8 cellular contexts compared by ENCODE assay signal in the genomic region with DNA sequence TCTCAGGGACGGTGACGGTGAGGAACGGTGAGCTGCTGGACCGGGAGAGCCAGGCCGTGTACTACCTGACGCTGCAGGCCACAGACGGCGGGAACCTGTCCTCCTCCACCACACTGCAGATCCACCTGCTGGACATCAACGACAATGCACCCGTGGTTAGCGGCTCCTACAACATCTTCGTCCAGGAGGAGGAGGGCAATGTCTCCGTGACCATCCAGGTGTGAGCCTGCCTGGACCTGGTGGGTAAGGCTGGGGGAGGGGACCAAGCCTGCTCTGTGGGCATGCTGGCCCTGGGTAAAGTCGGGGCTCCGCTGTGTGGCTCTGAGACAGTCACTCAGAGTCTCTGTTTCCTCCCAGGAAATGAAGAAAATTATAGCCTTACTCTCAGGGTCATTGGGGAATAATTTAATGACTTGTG. TPM values are rescaled to one million over a fixed set of nuclear protein-coding genes. Genes with fewer than 3 reads are reported as not detected.
A peak's percentile ranks its signal among the peaks of the same experiment; 100 is the strongest.
DNase-seq lines count a peak whose midpoint lies in the region; ATAC-seq, FAIRE-seq and TF ChIP-seq lines count a peak whose summit lies in the region.

No MANE protein-coding gene starts in this region.

- intact Hi-C loops in activated CD8-positive, alpha-beta T cell treated with anti-CD3 and anti-CD28 coated beads for 36 hours (cut with micrococcal nuclease): no loop called here

- H3K9me3 Mint-ChIP-seq in activated CD8-positive, alpha-beta T cell treated with anti-CD3 and anti-CD28 coated beads for 36 hours: no peaks in the 10 kb centered on the region

- no peaks in the 10 kb centered on the region for H3K27me3 Mint-ChIP-seq in activated CD8-positive, alpha-beta T cell treated with anti-CD3 and anti-CD28 coated beads for 36 hours

- H3K4me3 ChIP-seq in fibroblast of pulmonary artery (replicated peaks; ENCODE audit: low read depth, low read length): no peak overlapping the region

- no peak overlapping the region for H3K4me3 Mint-ChIP-seq in activated CD8-positive, alpha-beta T cell treated with anti-CD3 and anti-CD28 coated beads for 36 hours

- no peak for FAIRE-seq in GM12892 (lab: Jason Lieb, UNC)

- in situ Hi-C loops in G401 (cut with HindIII; ENCODE audit: low sequenced_read_pairs): no loop called here

- CTCF ChIA-PET in activated CD8-positive, alpha-beta T cell treated with anti-CD3 and anti-CD28 coated beads for 36 hours (lab: Charles Lee): interaction anchor here (1.4 to 2.0 kb wide), 4 partner anchors 18 to 147 kb away, joined by 3 to 4 read pairs (median 4); no protein-coding TSS in a partner anchor

- H3K27ac Mint-ChIP-seq in activated CD8-positive, alpha-beta T cell treated with anti-CD3 and anti-CD28 coated beads for 36 hours: no peak overlapping the region

- no peaks in the 10 kb centered on the region for H3K4me1 Mint-ChIP-seq in activated CD8-positive, alpha-beta T cell treated with anti-CD3 and anti-CD28 coated beads for 36 hours (ENCODE audit: low read depth)

- DNase-seq in G401 (ENCODE audit: low spot score): peak; percentile 88
- DNase-seq in M059J (ENCODE audit: low read depth): peak; percentile 40
- DNase-seq in activated CD8-positive, alpha-beta T cell treated with anti-CD3 and anti-CD28 coated beads for 36 hours: peak; percentile 60
- peak; percentile 56 for DNase-seq in fibroblast of pulmonary artery (ENCODE audit: low read depth)
- peak; percentile 49 for DNase-seq in renal cortical epithelial cell (ENCODE audit: low read depth)
- no peak for DNase-seq in GM12892 (ENCODE audit: insufficient read length)
- no peak for DNase-seq in mesenteric fat pad (ENCODE audit: low spot score)

- ATAC-seq in activated CD8-positive, alpha-beta T cell treated with anti-CD3 and anti-CD28 coated beads for 36 hours: peak; percentile 68
- ATAC-seq in GM19395 (IDR thresholded peaks at IDR 0.05; ENCODE audit: unreplicated experiment): no peak

- no peaks in the 10 kb centered on the region for H3K36me3 Mint-ChIP-seq in activated CD8-positive, alpha-beta T cell treated with anti-CD3 and anti-CD28 coated beads for 36 hours (ENCODE audit: low read depth)

- no peak for TF ChIP-seq POLR2A in GM12892 (IDR thresholded peaks at IDR 0.05; ENCODE audit: low read depth, low read length)

- TF ChIP-seq CTCF in activated CD8-positive, alpha-beta T cell treated with anti-CD3 and anti-CD28 coated beads for 36 hours (IDR thresholded peaks at IDR 0.05): peak; percentile 35
- TF ChIP-seq CTCF in fibroblast of pulmonary artery (IDR thresholded peaks at IDR 0.05; ENCODE audit: low read length, missing control alignments): peak; percentile 65

- POLR2A ChIA-PET in activated CD8-positive, alpha-beta T cell treated with anti-CD3 and anti-CD28 coated beads for 36 hours (lab: Charles Lee): interaction anchor here (1.4 kb wide), 1 partner anchor 130 kb away, joined by 3 read pairs; the partner anchor contains the start of gene FAF2

RNA-seq across cellular contexts. Expression of gene CDHR2, which starts 29.3 kb away (rescaled TPM):
- not detected in 2 replicates for total RNA-seq in G401 (2014; rRNA removed; shearing (Covaris generic))
- not detected in 2 replicates for total RNA-seq in M059J (2014; rRNA removed; shearing (Covaris generic))
- total RNA-seq in activated CD8-positive, alpha-beta T cell treated with anti-CD3 and anti-CD28 coated beads for 36 hours: under 1 TPM; 0.23 to 0.47 TPM
- total RNA-seq in renal cortical epithelial cell: not detected in 2 replicates
- polyA plus RNA-seq in GM12892 (2012; ENCODE audit: missing spikeins): not detected
- total RNA-seq in mesenteric fat pad: 0.45 TPM

RNA-seq across cellular contexts. Expression of gene GPRIN1, which starts 31.6 kb away (rescaled TPM):
- total RNA-seq in G401 (2014; rRNA removed; shearing (Covaris generic)): 15.3 and 19.9 TPM in 2 replicates
- total RNA-seq in M059J (2014; rRNA removed; shearing (Covaris generic)): 8.4 and 12.4 TPM in 2 replicates
- total RNA-seq in activated CD8-positive, alpha-beta T cell treated with anti-CD3 and anti-CD28 coated beads for 36 hours: 1 to 10 TPM; 1.6 to 2.0 TPM
- total RNA-seq in renal cortical epithelial cell: 13.2 and 15.3 TPM in 2 replicates
- polyA plus RNA-seq in GM12892 (2012; ENCODE audit: missing spikeins): 1.6 TPM
- total RNA-seq in mesenteric fat pad: 1.3 TPM

RNA-seq across cellular contexts. Expression of gene RNF44, which starts 41.2 kb away (rescaled TPM):
- total RNA-seq in G401 (2014; rRNA removed; shearing (Covaris generic)): 4.0 and 6.7 TPM in 2 replicates
- 1.6 and 3.5 TPM in 2 replicates for total RNA-seq in M059J (2014; rRNA removed; shearing (Covaris generic))
- total RNA-seq in activated CD8-positive, alpha-beta T cell treated with anti-CD3 and anti-CD28 coated beads for 36 hours: 10 to 100 TPM; 55.3 to 62.7 TPM
- total RNA-seq in renal cortical epithelial cell: 2.3 and 13.6 TPM in 2 replicates
- polyA plus RNA-seq in GM12892 (2012; ENCODE audit: missing spikeins): 13.1 TPM
- total RNA-seq in mesenteric fat pad: 23.5 TPM

RNA-seq across cellular contexts. Expression of gene SNCB, which starts 51.9 kb away (rescaled TPM):
- total RNA-seq in G401 (2014; rRNA removed; shearing (Covaris generic)): 0.49 and 1.7 TPM in 2 replicates
- total RNA-seq in M059J (2014; rRNA removed; shearing (Covaris generic)): not detected in 2 replicates
- total RNA-seq in activated CD8-positive, alpha-beta T cell treated with anti-CD3 and anti-CD28 coated beads for 36 hours: under 1 TPM; 0.69 to 0.79 TPM
- total RNA-seq in renal cortical epithelial cell (not detected in 2 replicates), mesenteric fat pad (not detected)
- not detected for polyA plus RNA-seq in GM12892 (2012; ENCODE audit: missing spikeins)

RNA-seq across cellular contexts. Expression of gene EIF4E1B, which starts 52.1 kb away (rescaled TPM):
- total RNA-seq in G401 (2014; rRNA removed; shearing (Covaris generic)): not detected in 2 replicates
- total RNA-seq in M059J (2014; rRNA removed; shearing (Covaris generic)): not detected in 2 replicates
- not detected for total RNA-seq in activated CD8-positive, alpha-beta T cell treated with anti-CD3 and anti-CD28 coated beads for 36 hours
- total RNA-seq in renal cortical epithelial cell (not detected in 2 replicates), mesenteric fat pad (not detected)
- not detected for polyA plus RNA-seq in GM12892 (2012; ENCODE audit: missing spikeins)

Comparison
In these comparisons a context has a peak if more than half of its experiments do, and no peak if none do; other contexts are left out.
1. DNase-seq: peak in G401 (single experiment), M059J (single experiment), activated CD8-positive, alpha-beta T cell treated with anti-CD3 and anti-CD28 coated beads for 36 hours (single experiment), fibroblast of pulmonary artery (single experiment) and renal cortical epithelial cell (single experiment); none in GM12892 (single experiment) and mesenteric fat pad (single experiment).